Comparison of ENCODE assay signal across 20 cellular contexts in the genomic region with DNA sequence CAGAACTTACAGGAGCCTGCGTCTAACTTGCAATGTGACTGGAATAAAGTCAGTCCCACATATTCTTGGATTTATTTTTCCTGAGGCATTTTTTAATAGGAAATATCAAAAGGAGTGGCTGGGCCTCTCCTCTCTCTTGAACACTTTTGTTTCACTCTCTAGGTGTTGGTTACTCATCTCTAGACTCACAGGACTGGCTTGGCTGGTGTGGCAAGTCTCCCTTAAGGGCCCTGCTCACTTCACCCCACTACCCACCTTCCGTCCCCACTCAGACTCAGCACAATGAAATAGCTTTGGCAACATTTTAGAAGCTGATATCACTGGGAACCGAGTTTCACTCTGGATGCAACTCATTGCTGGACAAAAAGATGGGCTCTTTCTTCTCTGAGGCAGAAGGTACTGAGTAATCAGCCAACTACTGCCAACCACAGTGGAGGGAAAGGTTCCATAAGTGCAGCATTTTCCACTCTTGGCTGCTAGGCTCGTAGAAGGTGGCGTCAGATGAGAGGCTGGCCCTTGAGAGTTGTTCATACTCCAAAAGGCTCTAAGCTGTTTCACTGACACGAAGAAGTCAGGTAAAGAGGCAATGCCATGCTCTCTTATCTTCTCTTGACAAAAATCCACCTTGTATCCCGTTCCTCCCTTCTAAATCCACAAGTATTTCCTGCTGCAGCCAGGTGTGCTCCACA.
A peak's percentile ranks its signal among the peaks of the same experiment; 100 is the strongest.
DNase-seq lines count a peak whose midpoint lies in the region; ATAC-seq and TF ChIP-seq lines count a peak whose summit lies in the region.
"Had no signal": no experiment of that assay in that cellular context is flagged by ENCODE, and none has a peak within 500 bp of the region (broad histone marks: within the 10 kb centered on the region; RNA-seq: fewer than 3 reads in every experiment).

No MANE protein-coding gene starts in this region.

- no peak for TF ChIP-seq CTCF in PC-9 (conservative IDR thresholded peaks at IDR 0.05)
- no peak for TF ChIP-seq CTCF in smooth muscle cell (IDR thresholded peaks at IDR 0.05; ENCODE audit: borderline replicate concordance, insufficient read depth, poor library complexity, severe bottlenecking)
- TF ChIP-seq CTCF in glutamatergic neuron (IDR thresholded peaks at IDR 0.05; ENCODE audit: partially characterized antibody, unreplicated experiment) = no peak
- TF ChIP-seq CTCF in endothelial cell (IDR thresholded peaks at IDR 0.05; ENCODE audit: unreplicated experiment) = no peak

- H3K36me3 Mint-ChIP-seq in glutamatergic neuron (ENCODE audit: unreplicated experiment) (no peaks in the 10 kb centered on the region), endothelial cell (ENCODE audit: low read depth, unreplicated experiment) (peaks cover 6% of the 10 kb centered on the region)
- H3K36me3 Mint-ChIP-seq: activated naive CD4-positive, alpha-beta T cell treated with anti-CD3 and anti-CD28 coated beads, Interleukin-2, amount 50 U/mL, for 24 hours; brain had no signal

- H3K27me3 Mint-ChIP-seq in glutamatergic neuron (ENCODE audit: unreplicated experiment) (peaks cover 1% of the 10 kb centered on the region), endothelial cell (ENCODE audit: unreplicated experiment) (peaks cover 6% of the 10 kb centered on the region)
- H3K27me3 Mint-ChIP-seq: activated naive CD4-positive, alpha-beta T cell treated with anti-CD3 and anti-CD28 coated beads, Interleukin-2, amount 50 U/mL, for 24 hours; activated T-cell treated with anti-CD3 and anti-CD28 coated beads, Interleukin-2, amount 50 U/mL, for 24 hours; brain had no signal

- CTCF ChIA-PET in PC-9 (lab: Charles Lee) = no interaction called here

- no TSS peak for BruUV-seq in PC-9 (replicated peaks; lab: Mats Ljungman, UMichigan)

- DNase-seq in PC-9 (peak; percentile 64 to 79), kidney tubule cell (ENCODE audit: low spot score) (peak; percentile 24), smooth muscle cell (lab: John Stamatoyannopoulos, UW; ENCODE audit: unreplicated experiment) (no peak), glutamatergic neuron (no peak), endothelial cell (ENCODE audit: low spot score) (no peak)
- DNase-seq in activated CD4-positive, CD25-positive, alpha-beta regulatory T cell (lab: John Stamatoyannopoulos, UW) = no peak
- DNase-seq: activated T-cell treated with anti-CD3 and anti-CD28 coated beads, Interleukin-2, amount 50 U/mL, for 24 hours; dorsolateral prefrontal cortex; GDM1; kidney; NCI-H1417 treated with DMSO at 0.1 percent for 48 hours; NK-92 treated with Interleukin-12 subunit alpha and Interleukin-12 subunit beta, amount 100 ng/mL, for 24 hours; ovary; RPMI8226; testis had no signal

- H3K4me1 Mint-ChIP-seq in glutamatergic neuron (ENCODE audit: low read depth, unreplicated experiment) (no peaks in the 10 kb centered on the region), endothelial cell (ENCODE audit: unreplicated experiment) (peaks cover 18% of the 10 kb centered on the region)
- H3K4me1 Mint-ChIP-seq: activated naive CD4-positive, alpha-beta T cell treated with anti-CD3 and anti-CD28 coated beads, Interleukin-2, amount 50 U/mL, for 24 hours had no signal

- no peaks in the 10 kb centered on the region; the same call in 1 of the 2 replicates for H3K9me3 ChIP-seq in PC-9 (ENCODE audit: insufficient read depth, low read depth)
- H3K9me3 ChIP-seq in smooth muscle cell (replicated peaks; ENCODE audit: low read depth) = no peaks in the 10 kb centered on the region
- H3K9me3 ChIP-seq: HAP-1, ovary, testis had no signal

- H3F3A ChIP-seq in PC-9 (ENCODE audit: insufficient read depth, low read depth) (no peaks in the 10 kb centered on the region; the same call in 1 of the 2 replicates), smooth muscle cell (ENCODE audit: low read depth) (peaks cover 16% of the 10 kb centered on the region)

- H3K27ac Mint-ChIP-seq in glutamatergic neuron (ENCODE audit: unreplicated experiment) = no peak overlapping the region
- H3K27ac Mint-ChIP-seq in endothelial cell (ENCODE audit: unreplicated experiment) = no peak overlapping the region
- H3K27ac Mint-ChIP-seq: activated naive CD4-positive, alpha-beta T cell treated with anti-CD3 and anti-CD28 coated beads, Interleukin-2, amount 50 U/mL, for 24 hours; activated T-cell treated with anti-CD3 and anti-CD28 coated beads, Interleukin-2, amount 50 U/mL, for 24 hours had no signal

- H2AFZ ChIP-seq in PC-9 (0 out of 2 replicates have a peak overlapping the region, but pooled peaks have one; percentile 46), smooth muscle cell (ENCODE audit: low read depth) (no peak overlapping the region)
- H2AFZ ChIP-seq: hepatocyte had no signal

- intact Hi-C loops in PC-9 (cut with micrococcal nuclease; ENCODE audit: unreplicated experiment) = loop anchor here (2.0 to 10.0 kb wide), 5 partner anchors 37 to 642 kb away; no protein-coding TSS in a partner anchor

- H3K4me2 ChIP-seq in PC-9 (peak overlapping the region; percentile 72), smooth muscle cell (no peak overlapping the region)
- H3K4me2 ChIP-seq: hepatocyte had no signal

- H3K4me1 ChIP-seq in PC-9 (replicated peaks; ENCODE audit: insufficient read depth) = peaks cover 66% of the 10 kb centered on the region
- peaks cover 14% of the 10 kb centered on the region for H3K4me1 ChIP-seq in smooth muscle cell (ENCODE audit: low read depth)

- peak; percentile 28 for ATAC-seq in GM18868 (IDR thresholded peaks at IDR 0.05; ENCODE audit: unreplicated experiment)

- H4K20me1 ChIP-seq in PC-9 (ENCODE audit: insufficient read depth) (no peaks in the 10 kb centered on the region), smooth muscle cell (ENCODE audit: low read depth) (no peaks in the 10 kb centered on the region)

- H3K27ac ChIP-seq in PC-9 (peak overlapping the region; percentile 80), smooth muscle cell (ENCODE audit: low read depth) (peak overlapping the region; percentile 27)
- H3K27ac ChIP-seq: dorsolateral prefrontal cortex, hepatocyte, ovary, testis had no signal

- no peaks in the 10 kb centered on the region for H3K36me3 ChIP-seq in PC-9 (ENCODE audit: low read depth)
- H3K36me3 ChIP-seq in smooth muscle cell (ENCODE audit: low read depth) = no peaks in the 10 kb centered on the region
- H3K36me3 ChIP-seq: HAP-1, ovary had no signal

- H3K9ac ChIP-seq in smooth muscle cell (ENCODE audit: low read depth) = no peak overlapping the region

- no peaks in the 10 kb centered on the region for H3K27me3 ChIP-seq in PC-9 (ENCODE audit: insufficient read depth, low read depth)
- no peaks in the 10 kb centered on the region for H3K27me3 ChIP-seq in smooth muscle cell (ENCODE audit: low read depth)
- H3K27me3 ChIP-seq: hepatocyte, ovary, testis had no signal

- 89% methylated on average over 7 of the region's 7 CpGs for WGBS in smooth muscle cell (ENCODE audit: low lambda C conversion rate)

- H3K9me2 ChIP-seq in PC-9 (ENCODE audit: insufficient read depth) = no peaks in the 10 kb centered on the region

- no peak overlapping the region for H3K4me3 Mint-ChIP-seq in glutamatergic neuron (ENCODE audit: unreplicated experiment)
- H3K4me3 Mint-ChIP-seq in endothelial cell (ENCODE audit: unreplicated experiment) = no peak overlapping the region
- H3K4me3 Mint-ChIP-seq: activated naive CD4-positive, alpha-beta T cell treated with anti-CD3 and anti-CD28 coated beads, Interleukin-2, amount 50 U/mL, for 24 hours; activated T-cell treated with anti-CD3 and anti-CD28 coated beads, Interleukin-2, amount 50 U/mL, for 24 hours; brain had no signal

- no peak overlapping the region for H3K4me3 ChIP-seq in PC-9
- no peak overlapping the region for H3K4me3 ChIP-seq in smooth muscle cell
- H3K4me3 ChIP-seq: dorsolateral prefrontal cortex, HAP-1, hepatocyte, ovary, testis had no signal

- POLR2A ChIA-PET in PC-9 (lab: Charles Lee; ENCODE audit: unreplicated experiment) = no interaction called here

- H3K79me2 ChIP-seq in PC-9 (ENCODE audit: low read depth) (no peaks in the 10 kb centered on the region), smooth muscle cell (ENCODE audit: low read depth) (no peaks in the 10 kb centered on the region)
- H3K79me2 ChIP-seq: hepatocyte had no signal

- H3K9me3 Mint-ChIP-seq in glutamatergic neuron (ENCODE audit: unreplicated experiment) = peaks cover 3% of the 10 kb centered on the region
- H3K9me3 Mint-ChIP-seq in endothelial cell (ENCODE audit: unreplicated experiment) = no peaks in the 10 kb centered on the region
- H3K9me3 Mint-ChIP-seq: activated naive CD4-positive, alpha-beta T cell treated with anti-CD3 and anti-CD28 coated beads, Interleukin-2, amount 50 U/mL, for 24 hours; activated T-cell treated with anti-CD3 and anti-CD28 coated beads, Interleukin-2, amount 50 U/mL, for 24 hours; brain had no signal

Comparison
In these comparisons a context has a peak if more than half of its experiments do, and no peak if none do; other contexts are left out.
1. DNase-seq: peak in PC-9 (2 of 2) and kidney tubule cell (single experiment); none in smooth muscle cell (single experiment), glutamatergic neuron (single experiment), activated CD4-positive, CD25-positive, alpha-beta regulatory T cell (0 of 4) and endothelial cell (single experiment).